Comparison of ENCODE assay signal across 9 cellular contexts in the genomic region with DNA sequence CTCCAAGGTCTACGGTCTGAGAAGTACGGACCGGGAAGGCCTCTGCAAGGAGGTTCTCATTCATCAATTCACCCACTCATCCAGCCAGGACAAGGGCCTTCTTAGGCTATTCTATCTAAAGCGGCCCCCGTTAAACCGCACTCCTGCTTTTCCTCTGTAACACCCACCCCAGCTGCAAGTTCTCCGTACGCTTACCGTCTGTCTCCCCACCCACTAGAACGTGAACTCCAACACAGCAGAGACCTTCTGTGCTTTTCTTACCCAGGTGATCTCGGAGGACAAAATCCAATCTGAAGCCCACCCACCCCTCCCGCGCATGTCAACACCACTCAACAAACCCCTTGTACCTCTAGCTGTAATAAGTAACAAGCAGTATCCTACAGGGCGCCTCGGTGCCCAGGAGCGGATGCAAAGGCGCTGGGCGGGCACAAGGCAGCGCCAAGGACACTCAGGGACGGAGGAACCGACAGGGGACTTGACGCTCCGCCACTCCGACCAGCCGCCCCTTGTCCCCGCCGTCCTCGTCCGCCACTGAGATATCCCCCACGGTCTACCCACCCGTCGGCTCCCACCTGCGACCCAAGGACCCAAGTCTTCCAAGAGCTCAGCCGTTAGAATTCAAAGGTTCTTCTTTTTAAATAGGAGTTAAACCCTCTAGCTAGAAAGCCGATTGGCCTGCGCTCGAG. TPM values are rescaled to one million over a fixed set of nuclear protein-coding genes. Genes with fewer than 3 reads are reported as not detected.
DNase-seq lines count a peak whose midpoint lies in the region; ATAC-seq and TF ChIP-seq lines count a peak whose summit lies in the region.
"Had no signal": no experiment of that assay in that cellular context is flagged by ENCODE, and none has a peak within 500 bp of the region (broad histone marks: within the 10 kb centered on the region; RNA-seq: fewer than 3 reads in every experiment).

A gene (minus strand): TSS at position 620 of the 686 bp plus-strand sequence. CDS start 4,018 bp downstream, outside the sequence.

- no peaks in the 10 kb centered on the region for H3K27me3 Mint-ChIP-seq in activated naive CD4-positive, alpha-beta T cell treated with anti-CD3 and anti-CD28 coated beads, Interleukin-2, amount 10 ng/mL, durations not matched to agents 7 days and 5 days
- no peaks in the 10 kb centered on the region for H3K27me3 Mint-ChIP-seq in progenitor cell of endocrine pancreas
- H3K27me3 Mint-ChIP-seq: IgD-negative memory B cell had no signal

- peak; percentile 53 to 54 for ATAC-seq in activated naive CD4-positive, alpha-beta T cell treated with anti-CD3 and anti-CD28 coated beads, Interleukin-2, amount 50 U/mL, for 72 hours
- ATAC-seq in HG02970 (IDR thresholded peaks at IDR 0.05; ENCODE audit: low FRiP score, unreplicated experiment), result peak; percentile 23
- peak; percentile 60 for ATAC-seq in SK-N-SH treated with all-trans-retinoic acid at 6 μM for 48 hours

- peaks cover 60% of the 10 kb centered on the region for H3K4me1 Mint-ChIP-seq in activated naive CD4-positive, alpha-beta T cell treated with anti-CD3 and anti-CD28 coated beads, Interleukin-2, amount 10 ng/mL, durations not matched to agents 7 days and 5 days
- peaks cover 18% of the 10 kb centered on the region for H3K4me1 Mint-ChIP-seq in progenitor cell of endocrine pancreas (ENCODE audit: low read depth)

- no peaks in the 10 kb centered on the region for H3K9me3 Mint-ChIP-seq in activated naive CD4-positive, alpha-beta T cell treated with anti-CD3 and anti-CD28 coated beads, Interleukin-2, amount 50 U/mL, for 72 hours
- H3K9me3 Mint-ChIP-seq in activated naive CD4-positive, alpha-beta T cell treated with anti-CD3 and anti-CD28 coated beads, Interleukin-2, amount 10 ng/mL, durations not matched to agents 7 days and 5 days, result no peaks in the 10 kb centered on the region
- no peaks in the 10 kb centered on the region for H3K9me3 Mint-ChIP-seq in progenitor cell of endocrine pancreas (ENCODE audit: low read depth)
- H3K9me3 Mint-ChIP-seq: IgD-negative memory B cell had no signal

- peaks cover 12 to 31% of the 10 kb centered on the region in 2 donors for H3K36me3 Mint-ChIP-seq in activated naive CD4-positive, alpha-beta T cell treated with anti-CD3 and anti-CD28 coated beads, Interleukin-2, amount 50 U/mL, for 72 hours
- peaks cover 50% of the 10 kb centered on the region for H3K36me3 Mint-ChIP-seq in activated naive CD4-positive, alpha-beta T cell treated with anti-CD3 and anti-CD28 coated beads, Interleukin-2, amount 10 ng/mL, durations not matched to agents 7 days and 5 days
- peaks cover 10% of the 10 kb centered on the region for H3K36me3 Mint-ChIP-seq in progenitor cell of endocrine pancreas (ENCODE audit: insufficient read depth)

- no peak within 1 kb of the TSS for H3K4me3 Mint-ChIP-seq in activated naive CD4-positive, alpha-beta T cell treated with anti-CD3 and anti-CD28 coated beads, Interleukin-2, amount 10 ng/mL, durations not matched to agents 7 days and 5 days
- no peak within 1 kb of the TSS for H3K4me3 Mint-ChIP-seq in progenitor cell of endocrine pancreas (ENCODE audit: low read depth)
- H3K4me3 Mint-ChIP-seq: IgD-negative memory B cell had no signal

- CTCF ChIA-PET in activated naive CD4-positive, alpha-beta T cell treated with anti-CD3 and anti-CD28 coated beads, Interleukin-2, amount 10 ng/mL, durations not matched to agents 7 days and 5 days (lab: Charles Lee), result interaction anchor here (0.6 to 1.3 kb wide), 3 partner anchors 10 to 72 kb away, joined by 3 read pairs; no protein-coding TSS in a partner anchor

- DNase-seq in activated naive CD4-positive, alpha-beta T cell treated with anti-CD3 and anti-CD28 coated beads, Interleukin-2, amount 50 U/mL, for 72 hours (ENCODE audit: low spot score in 2 of 2), result no peak
- no peak for DNase-seq in activated naive CD4-positive, alpha-beta T cell treated with anti-CD3 and anti-CD28 coated beads, Interleukin-2, amount 10 ng/mL, durations not matched to agents 7 days and 5 days
- DNase-seq in fibroblast of pulmonary artery (ENCODE audit: low read depth) (peak; percentile 10), progenitor cell of endocrine pancreas (ENCODE audit: low spot score, unreplicated experiment) (no peak)
- no peak for DNase-seq in activated effector memory CD4-positive, alpha-beta T cell treated with anti-CD3 and anti-CD28 coated beads, Interleukin-2, amount 50 U/mL, for 16 hours
- no peak for DNase-seq in NK-92 treated with Interleukin-12 subunit alpha and Interleukin-12 subunit beta, amount 100 ng/mL, for 24 hours (lab: John Stamatoyannopoulos, UW)

- peak within 1 kb of the TSS; percentile 90 for H3K4me3 ChIP-seq in fibroblast of pulmonary artery (replicated peaks; ENCODE audit: low read depth, low read length)

- TF ChIP-seq CTCF in fibroblast of pulmonary artery (IDR thresholded peaks at IDR 0.05; ENCODE audit: low read length, missing control alignments) (no peak), progenitor cell of endocrine pancreas (IDR thresholded peaks at IDR 0.05; ENCODE audit: unreplicated experiment) (no peak)

- no peak within 1 kb of the TSS for H3K27ac Mint-ChIP-seq in activated naive CD4-positive, alpha-beta T cell treated with anti-CD3 and anti-CD28 coated beads, Interleukin-2, amount 50 U/mL, for 72 hours
- H3K27ac Mint-ChIP-seq in activated naive CD4-positive, alpha-beta T cell treated with anti-CD3 and anti-CD28 coated beads, Interleukin-2, amount 10 ng/mL, durations not matched to agents 7 days and 5 days, result no peak within 1 kb of the TSS
- H3K27ac Mint-ChIP-seq in progenitor cell of endocrine pancreas, result peak within 1 kb of the TSS; percentile 90

TF ChIP-seq in SK-N-SH treated with all-trans-retinoic acid at 6 μM for 48 hours, 23 proteins besides CTCF, POLR2A, EP300 and RAD21:
- TF ChIP-seq TCF4 (CRISPR knock-in tag; IDR thresholded peaks at IDR 0.05; ENCODE audit: borderline replicate concordance) (no peak), TOX (CRISPR knock-in tag; IDR thresholded peaks at IDR 0.05; ENCODE audit: borderline replicate concordance) (no peak), PPARA (CRISPR knock-in tag; IDR thresholded peaks at IDR 0.05; ENCODE audit: borderline replicate concordance) (no peak)
- TF ChIP-seq, protein P1, sequence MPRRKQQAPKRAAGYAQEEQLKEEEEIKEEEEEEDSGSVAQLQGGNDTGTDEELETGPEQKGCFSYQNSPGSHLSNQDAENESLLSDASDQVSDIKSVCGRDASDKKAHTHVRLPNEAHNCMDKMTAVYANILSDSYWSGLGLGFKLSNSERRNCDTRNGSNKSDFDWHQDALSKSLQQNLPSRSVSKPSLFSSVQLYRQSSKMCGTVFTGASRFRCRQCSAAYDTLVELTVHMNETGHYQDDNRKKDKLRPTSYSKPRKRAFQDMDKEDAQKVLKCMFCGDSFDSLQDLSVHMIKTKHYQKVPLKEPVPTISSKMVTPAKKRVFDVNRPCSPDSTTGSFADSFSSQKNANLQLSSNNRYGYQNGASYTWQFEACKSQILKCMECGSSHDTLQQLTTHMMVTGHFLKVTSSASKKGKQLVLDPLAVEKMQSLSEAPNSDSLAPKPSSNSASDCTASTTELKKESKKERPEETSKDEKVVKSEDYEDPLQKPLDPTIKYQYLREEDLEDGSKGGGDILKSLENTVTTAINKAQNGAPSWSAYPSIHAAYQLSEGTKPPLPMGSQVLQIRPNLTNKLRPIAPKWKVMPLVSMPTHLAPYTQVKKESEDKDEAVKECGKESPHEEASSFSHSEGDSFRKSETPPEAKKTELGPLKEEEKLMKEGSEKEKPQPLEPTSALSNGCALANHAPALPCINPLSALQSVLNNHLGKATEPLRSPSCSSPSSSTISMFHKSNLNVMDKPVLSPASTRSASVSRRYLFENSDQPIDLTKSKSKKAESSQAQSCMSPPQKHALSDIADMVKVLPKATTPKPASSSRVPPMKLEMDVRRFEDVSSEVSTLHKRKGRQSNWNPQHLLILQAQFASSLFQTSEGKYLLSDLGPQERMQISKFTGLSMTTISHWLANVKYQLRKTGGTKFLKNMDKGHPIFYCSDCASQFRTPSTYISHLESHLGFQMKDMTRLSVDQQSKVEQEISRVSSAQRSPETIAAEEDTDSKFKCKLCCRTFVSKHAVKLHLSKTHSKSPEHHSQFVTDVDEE (CRISPR knock-in tag; IDR thresholded peaks at IDR 0.05), result no peak

RNA-seq across cellular contexts. Expression of the gene that starts here (rescaled TPM):
- total RNA-seq in activated naive CD4-positive, alpha-beta T cell treated with anti-CD3 and anti-CD28 coated beads, Interleukin-2, amount 50 U/mL, for 72 hours, result 100 to 1,000 TPM in 1 of 2 donors, 10 to 100 TPM in 1; 93.0 to 130 TPM
- total RNA-seq in progenitor cell of endocrine pancreas, result 24.5 and 26.1 TPM in 2 replicates
